Comparison of ENCODE assay signal across 19 cellular contexts in the genomic region with DNA sequence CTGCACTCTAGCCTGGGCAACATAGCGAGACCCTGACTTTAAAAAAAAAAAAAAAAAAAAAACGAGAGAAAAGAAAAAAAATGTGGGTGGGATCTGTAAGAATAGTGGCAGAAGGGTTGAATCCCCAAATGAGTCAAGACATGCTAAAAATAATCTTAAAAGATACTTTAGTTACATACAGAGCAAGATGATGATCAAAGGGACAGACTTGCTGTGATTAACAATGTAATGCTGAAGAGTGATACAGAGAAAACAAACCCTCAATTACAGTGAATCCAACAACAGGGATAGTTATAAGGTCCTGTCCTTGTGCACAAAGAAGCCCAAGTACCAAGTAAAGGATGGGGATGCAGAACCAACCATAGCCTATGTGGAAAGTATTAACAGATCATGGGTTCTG.
A peak's percentile ranks its signal among the peaks of the same experiment; 100 is the strongest.
DNase-seq lines count a peak whose midpoint lies in the region; ATAC-seq and TF ChIP-seq lines count a peak whose summit lies in the region.
"Had no signal": no experiment of that assay in that cellular context is flagged by ENCODE, and none has a peak within 500 bp of the region (broad histone marks: within the 10 kb centered on the region; RNA-seq: fewer than 3 reads in every experiment).

No MANE protein-coding gene starts in this region.

- H3K27ac Mint-ChIP-seq in activated T-cell treated with anti-CD3 and anti-CD28 coated beads, Interleukin-2, amount 50 U/mL, for 24 hours, result peak overlapping the region; percentile 17
- peak overlapping the region; percentile 4 to 83 (median 75) for H3K27ac Mint-ChIP-seq in CD4-positive, CD25-positive, alpha-beta regulatory T cell
- H3K27ac Mint-ChIP-seq in activated T-helper 17 cell treated with anti-CD3 and anti-CD28 coated beads, Interleukin-2, amount 50 U/mL, for 72 hours, result peak overlapping the region; percentile 11
- peak overlapping the region; percentile 4 for H3K27ac Mint-ChIP-seq in stimulated activated effector memory CD8-positive, alpha-beta T cell treated with anti-CD3 and anti-CD28 coated beads, Interleukin-12 subunit alpha, Interleukin-12 subunit beta, amount 100 ng/mL, for 72 hours
- H3K27ac Mint-ChIP-seq: GM23338, HFFc6 had no signal

- no peaks in the 10 kb centered on the region for H3K9me3 Mint-ChIP-seq in activated T-cell treated with anti-CD3 and anti-CD28 coated beads, Interleukin-2, amount 50 U/mL, for 24 hours
- peaks cover 0 to 1% (median 0%) of the 10 kb centered on the region in 7 donors for H3K9me3 Mint-ChIP-seq in CD4-positive, CD25-positive, alpha-beta regulatory T cell
- no peaks in the 10 kb centered on the region for H3K9me3 Mint-ChIP-seq in activated T-helper 17 cell treated with anti-CD3 and anti-CD28 coated beads, Interleukin-2, amount 50 U/mL, for 72 hours
- H3K9me3 Mint-ChIP-seq in stimulated activated effector memory CD8-positive, alpha-beta T cell treated with anti-CD3 and anti-CD28 coated beads, Interleukin-12 subunit alpha, Interleukin-12 subunit beta, amount 100 ng/mL, for 72 hours, result no peaks in the 10 kb centered on the region
- H3K9me3 Mint-ChIP-seq: GM23338, HFFc6 had no signal

- H3K36me3 ChIP-seq in CD4-positive, CD25-positive, alpha-beta regulatory T cell (ENCODE audit: control insufficient read depth, insufficient read depth, low read length), result peaks cover 60% of the 10 kb centered on the region
- H3K36me3 ChIP-seq in lower lobe of right lung, result peaks cover 76% of the 10 kb centered on the region

- no peak for TF ChIP-seq CTCF in lower lobe of right lung (IDR thresholded peaks at IDR 0.05)

- no peak overlapping the region for H3K27ac ChIP-seq in CD4-positive, CD25-positive, alpha-beta regulatory T cell (ENCODE audit: insufficient read depth, low read length, poor library complexity, severe bottlenecking)
- no peak overlapping the region for H3K27ac ChIP-seq in lower lobe of right lung
- H3K27ac ChIP-seq: PC-9, SJCRH30 had no signal

- no peaks in the 10 kb centered on the region for H3K27me3 ChIP-seq in CD4-positive, CD25-positive, alpha-beta regulatory T cell (ENCODE audit: control insufficient read depth, insufficient read depth, low read length)
- no peaks in the 10 kb centered on the region for H3K27me3 ChIP-seq in lower lobe of right lung (ENCODE audit: low read depth)
- H3K27me3 ChIP-seq: SJCRH30 had no signal

- H3K4me1 Mint-ChIP-seq in activated T-cell treated with anti-CD3 and anti-CD28 coated beads, Interleukin-2, amount 50 U/mL, for 24 hours (ENCODE audit: low read depth), result peaks cover 25% of the 10 kb centered on the region
- peaks cover 3 to 10% (median 8%) of the 10 kb centered on the region in 4 donors for H3K4me1 Mint-ChIP-seq in CD4-positive, CD25-positive, alpha-beta regulatory T cell
- no peaks in the 10 kb centered on the region for H3K4me1 Mint-ChIP-seq in activated T-helper 17 cell treated with anti-CD3 and anti-CD28 coated beads, Interleukin-2, amount 50 U/mL, for 72 hours
- peaks cover 23% of the 10 kb centered on the region for H3K4me1 Mint-ChIP-seq in stimulated activated effector memory CD8-positive, alpha-beta T cell treated with anti-CD3 and anti-CD28 coated beads, Interleukin-12 subunit alpha, Interleukin-12 subunit beta, amount 100 ng/mL, for 72 hours

- H3K4me1 ChIP-seq in CD4-positive, CD25-positive, alpha-beta regulatory T cell (ENCODE audit: control insufficient read depth, insufficient read depth, low read length, poor library complexity, severe bottlenecking), result no peaks in the 10 kb centered on the region
- peaks cover 4% of the 10 kb centered on the region for H3K4me1 ChIP-seq in lower lobe of right lung

- H3K27me3 Mint-ChIP-seq in activated T-cell treated with anti-CD3 and anti-CD28 coated beads, Interleukin-2, amount 50 U/mL, for 24 hours, result no peaks in the 10 kb centered on the region
- H3K27me3 Mint-ChIP-seq in CD4-positive, CD25-positive, alpha-beta regulatory T cell, result no peaks in the 10 kb centered on the region
- H3K27me3 Mint-ChIP-seq in activated T-helper 17 cell treated with anti-CD3 and anti-CD28 coated beads, Interleukin-2, amount 50 U/mL, for 72 hours, result no peaks in the 10 kb centered on the region

- H3K9me3 ChIP-seq in CD4-positive, CD25-positive, alpha-beta regulatory T cell (ENCODE audit: control insufficient read depth in 2 of 2, low read length in 2 of 2), result no peaks in the 10 kb centered on the region
- H3K9me3 ChIP-seq in lower lobe of right lung, result no peaks in the 10 kb centered on the region
- H3K9me3 ChIP-seq: HAP-1, SJCRH30 had no signal

- H3K36me3 Mint-ChIP-seq in activated T-cell treated with anti-CD3 and anti-CD28 coated beads, Interleukin-2, amount 50 U/mL, for 24 hours (ENCODE audit: low read depth), result peaks cover 75% of the 10 kb centered on the region
- peaks cover 48% of the 10 kb centered on the region for H3K36me3 Mint-ChIP-seq in CD4-positive, CD25-positive, alpha-beta regulatory T cell
- peaks cover 93% of the 10 kb centered on the region for H3K36me3 Mint-ChIP-seq in activated T-helper 17 cell treated with anti-CD3 and anti-CD28 coated beads, Interleukin-2, amount 50 U/mL, for 72 hours (ENCODE audit: low read depth)
- peaks cover 74% of the 10 kb centered on the region for H3K36me3 Mint-ChIP-seq in stimulated activated effector memory CD8-positive, alpha-beta T cell treated with anti-CD3 and anti-CD28 coated beads, Interleukin-12 subunit alpha, Interleukin-12 subunit beta, amount 100 ng/mL, for 72 hours

- intact Hi-C loops in lower lobe of right lung (cut with DNase I), result no loop called here

- no peak overlapping the region for H3K4me3 ChIP-seq in CD4-positive, CD25-positive, alpha-beta regulatory T cell (ENCODE audit: low read depth, low read length)
- H3K4me3 ChIP-seq in lower lobe of right lung, result no peak overlapping the region
- H3K4me3 ChIP-seq: GM23338, HAP-1, PC-9, SJCRH30 had no signal

- no peak overlapping the region for H3K4me3 Mint-ChIP-seq in activated T-cell treated with anti-CD3 and anti-CD28 coated beads, Interleukin-2, amount 50 U/mL, for 24 hours
- no peak overlapping the region for H3K4me3 Mint-ChIP-seq in CD4-positive, CD25-positive, alpha-beta regulatory T cell
- no peak overlapping the region for H3K4me3 Mint-ChIP-seq in activated T-helper 17 cell treated with anti-CD3 and anti-CD28 coated beads, Interleukin-2, amount 50 U/mL, for 72 hours
- no peak overlapping the region for H3K4me3 Mint-ChIP-seq in stimulated activated effector memory CD8-positive, alpha-beta T cell treated with anti-CD3 and anti-CD28 coated beads, Interleukin-12 subunit alpha, Interleukin-12 subunit beta, amount 100 ng/mL, for 72 hours
- H3K4me3 Mint-ChIP-seq: GM23338, HFFc6 had no signal

- ATAC-seq in CD4-positive, CD25-positive, alpha-beta regulatory T cell (ENCODE audit: low read depth in 2 of 2), result no peak
- ATAC-seq in activated T-helper 17 cell treated with anti-CD3 and anti-CD28 coated beads, Interleukin-2, amount 50 U/mL, for 72 hours (replicated peaks), result peak; percentile 59
- ATAC-seq in stimulated activated effector memory CD8-positive, alpha-beta T cell treated with anti-CD3 and anti-CD28 coated beads, Interleukin-12 subunit alpha, Interleukin-12 subunit beta, amount 100 ng/mL, for 72 hours, result peak; percentile 32
- no peak for ATAC-seq in lower lobe of right lung
- no peak for ATAC-seq in GM19463 (IDR thresholded peaks at IDR 0.05; ENCODE audit: unreplicated experiment)
- ATAC-seq: GM23338, Right ventricle myocardium inferior had no signal

- no peak for DNase-seq in activated T-cell treated with anti-CD3 and anti-CD28 coated beads, Interleukin-2, amount 50 U/mL, for 24 hours
- DNase-seq in activated T-cell treated with anti-CD3 and anti-CD28 coated beads for 4 hours (no peak), lower lobe of right lung (no peak)
- DNase-seq in CD4-positive, CD25-positive, alpha-beta regulatory T cell, result no peak
- DNase-seq in stimulated activated effector memory CD8-positive, alpha-beta T cell treated with anti-CD3 and anti-CD28 coated beads, Interleukin-12 subunit alpha, Interleukin-12 subunit beta, amount 100 ng/mL, for 72 hours (ENCODE audit: low spot score in 2 of 2), result no peak
- DNase-seq: HFFc6, NCI-H1048, NCI-H1417, NCI-H1694, NCI-H2081, NCI-H2227 treated with DMSO at 0.1 percent for 48 hours, NCI-H526 treated with DMSO at 0.1 percent for 48 hours, PC-9, SJCRH30 had no signal

Comparison
In these comparisons a context has a peak if more than half of its experiments do, and no peak if none do; other contexts are left out.
1. H3K27ac Mint-ChIP-seq: peak in every context shown above with its lines; median percentile 75 in CD4-positive, CD25-positive, alpha-beta regulatory T cell; 17 in activated T-cell treated with anti-CD3 and anti-CD28 coated beads, Interleukin-2, amount 50 U/mL, for 24 hours; 11 in activated T-helper 17 cell treated with anti-CD3 and anti-CD28 coated beads, Interleukin-2, amount 50 U/mL, for 72 hours; 4 in stimulated activated effector memory CD8-positive, alpha-beta T cell treated with anti-CD3 and anti-CD28 coated beads, Interleukin-12 subunit alpha, Interleukin-12 subunit beta, amount 100 ng/mL, for 72 hours.
2. ATAC-seq: peak in activated T-helper 17 cell treated with anti-CD3 and anti-CD28 coated beads, Interleukin-2, amount 50 U/mL, for 72 hours (single experiment) and stimulated activated effector memory CD8-positive, alpha-beta T cell treated with anti-CD3 and anti-CD28 coated beads, Interleukin-12 subunit alpha, Interleukin-12 subunit beta, amount 100 ng/mL, for 72 hours (single experiment); none in CD4-positive, CD25-positive, alpha-beta regulatory T cell (0 of 2), lower lobe of right lung (0 of 2) and GM19463 (single experiment).